ENCODE assay signal across 29 cellular contexts in the genomic region with DNA sequence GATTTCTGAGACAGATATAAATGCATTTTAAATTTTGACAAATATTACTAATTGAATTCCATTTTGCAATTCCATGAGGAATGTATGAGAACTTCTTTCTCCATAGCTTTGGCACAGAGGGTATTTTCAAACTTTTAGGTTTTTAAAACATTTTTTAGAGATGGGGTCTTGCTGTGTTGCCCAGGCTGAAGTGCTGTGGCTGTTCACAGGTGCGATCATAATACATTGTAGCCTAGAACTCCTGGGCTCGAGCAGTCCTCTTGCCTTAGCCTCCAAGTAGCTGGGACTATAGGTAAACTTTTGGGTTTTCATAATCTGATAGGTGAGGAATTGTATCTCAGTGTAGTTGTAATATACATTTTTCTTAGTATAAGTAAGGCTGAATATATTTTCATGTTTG.
"Had no signal": no experiment of that assay in that cellular context is flagged by ENCODE, and none has a peak within 500 bp of the region (broad histone marks: within the 10 kb centered on the region; RNA-seq: fewer than 3 reads in every experiment).

No MANE protein-coding gene starts in this region.

- H3K9me3 ChIP-seq: stomach, suprapubic skin, testis, thoracic aorta, thyroid gland, tibial artery, tibial nerve, transverse colon, upper lobe of left lung, upper lobe of right lung, uterus, vagina had no signal

- H3K4me1 ChIP-seq: stomach, suprapubic skin, testis, thyroid gland, transverse colon, upper lobe of left lung, upper lobe of right lung, uterus, vagina had no signal

- H3K36me3 ChIP-seq: suprapubic skin, thoracic aorta, transverse colon, uterus, vagina had no signal

- H3K36me3 Mint-ChIP-seq: stimulated activated effector memory CD8-positive, alpha-beta T cell treated with anti-CD3 and anti-CD28 coated beads, Interleukin-12 subunit alpha, Interleukin-12 subunit beta, amount 100 ng/mL, for 72 hours; stimulated activated memory B cell treated with anti-CD40 and anti-IgM and Interleukin-4, amounts not matched to agents 10 μg/mL and 1 μg/mL and 100 μg/mL, for 72 hours; stimulated activated naive B cell treated with anti-CD40 and anti-IgM and Interleukin-4, amounts not matched to agents 10 μg/mL and 1 μg/mL and 100 μg/mL, for 72 hours had no signal

- H3K9me3 Mint-ChIP-seq: stimulated activated effector memory CD8-positive, alpha-beta T cell treated with anti-CD3 and anti-CD28 coated beads, Interleukin-12 subunit alpha, Interleukin-12 subunit beta, amount 100 ng/mL, for 72 hours; stimulated activated memory B cell treated with anti-CD40 and anti-IgM and Interleukin-4, amounts not matched to agents 10 μg/mL and 1 μg/mL and 100 μg/mL, for 72 hours; stimulated activated naive B cell treated with anti-CD40 and anti-IgM and Interleukin-4, amounts not matched to agents 10 μg/mL and 1 μg/mL and 100 μg/mL, for 72 hours; stimulated activated naive CD8-positive, alpha-beta T cell treated with anti-CD3 and anti-CD28 coated beads, Interleukin-15, amount 100 ng/mL, for 72 hours; stimulated activated naive CD8-positive, alpha-beta T cell treated with anti-CD3 and anti-CD28 coated beads, Interleukin-15, Interleukin-2, amounts not matched to agents 100 ng/mL and 50 ng/mL, for 24 hours; type B pancreatic cell had no signal

- H3K4me3 ChIP-seq: stomach, suprapubic skin, testis, thoracic aorta, thyroid gland, tibial artery, tibial nerve, transverse colon, upper lobe of left lung, upper lobe of right lung, uterus, vagina had no signal

- H3K4me1 Mint-ChIP-seq: stimulated activated effector memory CD8-positive, alpha-beta T cell treated with anti-CD3 and anti-CD28 coated beads, Interleukin-12 subunit alpha, Interleukin-12 subunit beta, amount 100 ng/mL, for 72 hours; stimulated activated naive CD8-positive, alpha-beta T cell treated with anti-CD3 and anti-CD28 coated beads, Interleukin-15, amount 100 ng/mL, for 72 hours had no signal

- ATAC-seq: stimulated activated effector memory CD8-positive, alpha-beta T cell treated with anti-CD3 and anti-CD28 coated beads, Interleukin-12 subunit alpha, Interleukin-12 subunit beta, amount 100 ng/mL, for 72 hours; stimulated activated memory B cell treated with anti-CD40 and anti-IgM and Interleukin-4, amounts not matched to agents 10 μg/mL and 1 μg/mL and 100 μg/mL, for 72 hours; stimulated activated naive B cell treated with anti-CD40 and anti-IgM and Interleukin-4, amounts not matched to agents 10 μg/mL and 1 μg/mL and 100 μg/mL, for 72 hours; stimulated activated naive CD8-positive, alpha-beta T cell treated with anti-CD3 and anti-CD28 coated beads, Interleukin-15, amount 100 ng/mL, for 72 hours; stimulated activated naive CD8-positive, alpha-beta T cell treated with anti-CD3 and anti-CD28 coated beads, Interleukin-15, Interleukin-2, amounts not matched to agents 100 U/mL and 50 U/mL, for 24 hours; upper lobe of right lung had no signal

- H3K27ac ChIP-seq: stomach, suprapubic skin, testis, thoracic aorta, thyroid gland, tibial artery, tibial nerve, transverse colon, upper lobe of left lung, upper lobe of right lung, uterus, vagina had no signal

- H3K27ac Mint-ChIP-seq: stimulated activated effector memory CD8-positive, alpha-beta T cell treated with anti-CD3 and anti-CD28 coated beads, Interleukin-12 subunit alpha, Interleukin-12 subunit beta, amount 100 ng/mL, for 72 hours; stimulated activated memory B cell treated with anti-CD40 and anti-IgM and Interleukin-4, amounts not matched to agents 10 μg/mL and 1 μg/mL and 100 μg/mL, for 72 hours; stimulated activated naive B cell treated with anti-CD40 and anti-IgM and Interleukin-4, amounts not matched to agents 10 μg/mL and 1 μg/mL and 100 μg/mL, for 72 hours; stimulated activated naive CD8-positive, alpha-beta T cell treated with anti-CD3 and anti-CD28 coated beads, Interleukin-15, amount 100 ng/mL, for 72 hours; stimulated activated naive CD8-positive, alpha-beta T cell treated with anti-CD3 and anti-CD28 coated beads, Interleukin-15, Interleukin-2, amounts not matched to agents 100 ng/mL and 50 ng/mL, for 24 hours; type B pancreatic cell had no signal

- FAIRE-seq: urothelium cell line had no signal

- H3K27me3 ChIP-seq: stomach, suprapubic skin, testis, thyroid gland, tibial artery, tibial nerve, transverse colon, upper lobe of left lung, upper lobe of right lung, uterus, vagina had no signal

- H3K27me3 Mint-ChIP-seq: stimulated activated memory B cell treated with anti-CD40 and anti-IgM and Interleukin-4, amounts not matched to agents 10 μg/mL and 1 μg/mL and 100 μg/mL, for 72 hours; type B pancreatic cell had no signal

- DNase-seq: stimulated activated CD4-positive, alpha-beta T cell treated with anti-CD3 and anti-CD28 coated beads, Interleukin-2, amount 100 ng/mL, for 48 hours; stimulated activated CD4-positive, alpha-beta T cell treated with anti-CD3 and anti-CD28 coated beads, Interleukin-4, amount 100 ng/mL, for 1 hour; stimulated activated CD4-positive, alpha-beta T cell treated with anti-CD3 and anti-CD28 coated beads, Interleukin-4, amount 100 ng/mL, for 24 hours; stimulated activated CD4-positive, alpha-beta T cell treated with anti-CD3 and anti-CD28 coated beads, Interleukin-4, amount 100 ng/mL, for 4 hours; stimulated activated CD8-positive, alpha-beta memory T cell treated with anti-CD3 and anti-CD28 coated beads, Interleukin-4, amount 100 ng/mL, for 48 hours; stimulated activated naive B cell treated with anti-CD40 and anti-IgM and Interleukin-4, amounts not matched to agents 10 μg/mL and 1 μg/mL and 100 μg/mL, for 72 hours; stimulated activated naive CD4-positive, alpha-beta T cell; stimulated activated naive CD4-positive, alpha-beta T cell treated with Interleukin-2 at 50 U/mL for 16 hours; stimulated activated naive CD8-positive, alpha-beta T cell treated with anti-CD3 and anti-CD28 coated beads, Interleukin-15, amount 100 ng/mL, for 72 hours; stimulated activated naive CD8-positive, alpha-beta T cell treated with anti-CD3 and anti-CD28 coated beads, Interleukin-15, Interleukin-2, amounts not matched to agents 100 U/mL and 50 U/mL, for 24 hours; stomach; substantia nigra; testis; thyroid gland; tibial artery; transverse colon; trophoblast cell; upper lobe of left lung; upper lobe of right lung; uterus had no signal

- H3K4me3 Mint-ChIP-seq: stimulated activated effector memory CD8-positive, alpha-beta T cell treated with anti-CD3 and anti-CD28 coated beads, Interleukin-12 subunit alpha, Interleukin-12 subunit beta, amount 100 ng/mL, for 72 hours; stimulated activated memory B cell treated with anti-CD40 and anti-IgM and Interleukin-4, amounts not matched to agents 10 μg/mL and 1 μg/mL and 100 μg/mL, for 72 hours; stimulated activated naive B cell treated with anti-CD40 and anti-IgM and Interleukin-4, amounts not matched to agents 10 μg/mL and 1 μg/mL and 100 μg/mL, for 72 hours; stimulated activated naive CD8-positive, alpha-beta T cell treated with anti-CD3 and anti-CD28 coated beads, Interleukin-15, amount 100 ng/mL, for 72 hours; stimulated activated naive CD8-positive, alpha-beta T cell treated with anti-CD3 and anti-CD28 coated beads, Interleukin-15, Interleukin-2, amounts not matched to agents 100 ng/mL and 50 ng/mL, for 24 hours; type B pancreatic cell had no signal
